ENCODE assay signal across 17 cellular contexts in genomic region chr11:117600976-117601708, GRCh38.
DNase-seq lines count a peak whose midpoint lies in the region; ATAC-seq, FAIRE-seq and TF ChIP-seq lines count a peak whose summit lies in the region.
"Had no signal": no experiment of that assay in that cellular context is flagged by ENCODE, and none has a peak within 500 bp of the region (broad histone marks: within the 10 kb centered on the region; RNA-seq: fewer than 3 reads in every experiment).

No MANE protein-coding gene starts in this region.

- H4K91ac ChIP-seq in H1 (replicated peaks; ENCODE audit: insufficient read length, low read length) = peak overlapping the region; percentile 8

- no peak overlapping the region; the same call in 1 of the 2 replicates for H2AFZ ChIP-seq in H1 (ENCODE audit: low read length)

- DNase-seq in NCI-H1105 (lab: John Stamatoyannopoulos, UW) (peak; percentile 22), NCI-H1105 treated with DMSO at 0.1 percent for 48 hours (lab: John Stamatoyannopoulos, UW) (no peak), NCI-H69 (lab: John Stamatoyannopoulos, UW) (peak; percentile 80), H1 (ENCODE audit: low read depth in 1 of 2, low spot score in 2 of 2) (no peak), sigmoid colon (peak; percentile 11), Peyer's patch (no peak), MV-4-11 (lab: John Stamatoyannopoulos, UW) (no peak)
- DNase-seq: EL, KBM-7, NCI-H1930, NCI-H226, SJCRH30 had no signal

- no peak for TF ChIP-seq POLR2A in H1 (IDR thresholded peaks at IDR 0.05; ENCODE audit: control extremely low read depth in 1 of 2, low read depth in 2 of 2, low read length in 2 of 2)
- no peak for TF ChIP-seq POLR2A in sigmoid colon (IDR thresholded peaks at IDR 0.05)
- TF ChIP-seq POLR2A in Peyer's patch (IDR thresholded peaks at IDR 0.05) = no peak
- no peak for TF ChIP-seq POLR2A in GM18505 (IDR thresholded peaks at IDR 0.05; ENCODE audit: borderline replicate concordance, extremely low read depth, insufficient read depth, insufficient read length)

- intact Hi-C loops in sigmoid colon (cut with DNase I) = no loop called here

- no peaks in the 10 kb centered on the region for H3K23me2 ChIP-seq in H1 (ENCODE audit: low read depth, low read length)

- 0 out of 2 replicates have a peak overlapping the region, but pooled peaks have one; percentile 64 for H2BK20ac ChIP-seq in H1 (ENCODE audit: low read length)

- no peak for TF ChIP-seq RAD21 in H1 (IDR thresholded peaks at IDR 0.05 in 1 of 2, conservative IDR thresholded peaks at IDR 0.05 in 1 of 2; ENCODE audit: low read depth in 2 of 2, low read length in 2 of 2)

- no peak overlapping the region for H3K14ac ChIP-seq in H1 (ENCODE audit: insufficient read length)

- H3K4ac ChIP-seq in H1 (replicated peaks; ENCODE audit: insufficient read length, low read depth, low read length) = no peak overlapping the region

- H2BK15ac ChIP-seq in H1 (ENCODE audit: low read length) = peak overlapping the region; percentile 9; the same call in 1 of the 2 replicates

- H3K56ac ChIP-seq in H1 (replicated peaks; ENCODE audit: insufficient read length, low read depth, low read length) = no peak overlapping the region

- no peaks in the 10 kb centered on the region for H3K9me3 ChIP-seq in H1 (ENCODE audit: insufficient read depth in 2 of 2, low read depth in 1 of 2, low read length in 1 of 2)
- H3K9me3 ChIP-seq in sigmoid colon = no peaks in the 10 kb centered on the region
- no peaks in the 10 kb centered on the region for H3K9me3 ChIP-seq in Peyer's patch
- H3K9me3 ChIP-seq: BLaER1, SJCRH30 had no signal

- H3K79me1 ChIP-seq in H1 (ENCODE audit: low read depth, low read length) = no peaks in the 10 kb centered on the region

- POLR2A ChIA-PET in H1 (lab: Charles Lee; ENCODE audit: partially characterized antibody) = no interaction called here

- H3K79me2 ChIP-seq in H1 (ENCODE audit: control insufficient read depth in 1 of 2, insufficient read depth in 2 of 2, low read length in 2 of 2) = no peaks in the 10 kb centered on the region

- H3K4me1 ChIP-seq in H1 (replicated peaks in 1 of 4; ENCODE audit: control insufficient read depth in 3 of 4, insufficient read depth in 4 of 4, low read length in 3 of 4) (peaks cover 3 to 14% (median 10%) of the 10 kb centered on the region in 4 experiments), sigmoid colon (no peaks in the 10 kb centered on the region), Peyer's patch (no peaks in the 10 kb centered on the region)
- H3K4me1 ChIP-seq: SJCRH30 had no signal

- CTCF ChIA-PET in H1 (lab: Charles Lee; ENCODE audit: partially characterized antibody) = interaction anchor here (0.9 to 3.2 kb wide), 12 partner anchors 11 to 216 kb away, joined by 3 to 15 read pairs (median 4); no protein-coding TSS in a partner anchor

- H3K27ac ChIP-seq in H1 (ENCODE audit: low read depth, low read length) = no peak overlapping the region
- no peak overlapping the region for H3K27ac ChIP-seq in sigmoid colon
- no peak overlapping the region for H3K27ac ChIP-seq in Peyer's patch
- H3K27ac ChIP-seq: 22Rv1, BLaER1, RWPE1, SJCRH30 had no signal

- no peak overlapping the region for H3K18ac ChIP-seq in H1 (ENCODE audit: extremely low read depth, low read length)

- no peak overlapping the region for H3K9ac ChIP-seq in H1 (replicated peaks in 1 of 4; ENCODE audit: extremely low read depth in 1 of 4, low read depth in 3 of 4, low read length in 3 of 4)
- H3K9ac ChIP-seq: BLaER1 had no signal

- no peak overlapping the region for H3K23ac ChIP-seq in H1 (ENCODE audit: insufficient read length)

- no peak for FAIRE-seq in H1 (lab: Jason Lieb, UNC)
- FAIRE-seq: H54 had no signal

- TF ChIP-seq EP300 in H1 (IDR thresholded peaks at IDR 0.05; ENCODE audit: borderline replicate concordance in 1 of 2, low read depth in 2 of 2, low read length in 2 of 2) (no peak), sigmoid colon (IDR thresholded peaks at IDR 0.05) (no peak)

- TF ChIP-seq CTCF in H1 (IDR thresholded peaks at IDR 0.05; ENCODE audit: control extremely low read depth in 1 of 3, insufficient read depth in 1 of 3, low read depth in 1 of 3, low read length in 3 of 3) = no peak
- TF ChIP-seq CTCF in sigmoid colon (IDR thresholded peaks at IDR 0.05) = no peak
- TF ChIP-seq CTCF in Peyer's patch (IDR thresholded peaks at IDR 0.05) = no peak

- 0 out of 2 replicates have a peak overlapping the region, but pooled peaks have one; percentile 42 for H4K8ac ChIP-seq in H1 (ENCODE audit: extremely low read depth, insufficient read depth, low read length)

- H2BK12ac ChIP-seq in H1 (ENCODE audit: low read depth, low read length) = peak overlapping the region; percentile 82; the same call in 1 of the 2 replicates

- no peak overlapping the region for H3K4me3 ChIP-seq in H1 (ENCODE audit: extremely low read depth in 1 of 4, insufficient read depth in 2 of 4, low read depth in 3 of 4, low read length in 4 of 4)
- H3K4me3 ChIP-seq in sigmoid colon = no peak overlapping the region
- no peak overlapping the region for H3K4me3 ChIP-seq in Peyer's patch
- H3K4me3 ChIP-seq: BLaER1, SJCRH30 had no signal

- no peak overlapping the region for H2BK120ac ChIP-seq in H1 (replicated peaks; ENCODE audit: low read depth, low read length)

- ATAC-seq in GM18505 (IDR thresholded peaks at IDR 0.05; ENCODE audit: unreplicated experiment) = no peak

- H3K27me3 ChIP-seq in H1 (replicated peaks in 1 of 4; ENCODE audit: control insufficient read depth in 3 of 4, extremely low read depth in 1 of 4, insufficient read depth in 3 of 4, low read length in 3 of 4) (peaks cover 0 to 2% (median 0%) of the 10 kb centered on the region in 4 experiments; a peak in 3 of 7 replicates), sigmoid colon (no peaks in the 10 kb centered on the region), Peyer's patch (no peaks in the 10 kb centered on the region)
- H3K27me3 ChIP-seq: BLaER1, SJCRH30 had no signal

- H2BK5ac ChIP-seq in H1 (ENCODE audit: low read depth, low read length) = peak overlapping the region; percentile 55; the same call in 1 of the 2 replicates

- no peak overlapping the region for H4K5ac ChIP-seq in H1 (ENCODE audit: insufficient read length, low read depth, low read length)

- H2AK5ac ChIP-seq in H1 (ENCODE audit: low read depth, low read length) = 0 out of 2 replicates have a peak overlapping the region, but pooled peaks have one; percentile 42

- WGBS in H1 (ENCODE audit: extremely low coverage in 1 of 2, insufficient coverage in 1 of 2, insufficient read length in 1 of 2, insufficient replicate concordance in 2 of 2, low coverage in 1 of 2, low lambda C conversion rate in 2 of 2, missing lambda C conversion rate in 1 of 2), 2 experiments = 82% methylated on average over 9 of the region's 10 CpGs; no CpG with 5 or more reads in 1 of the 2 experiments
- 79 to 86% methylated on average over 10 of the region's 10 CpGs for WGBS in sigmoid colon, 2 donors

- H4K20me1 ChIP-seq in H1 (replicated peaks in 1 of 2; ENCODE audit: control insufficient read depth in 1 of 2, insufficient read depth in 2 of 2, low read length in 2 of 2) = no peaks in the 10 kb centered on the region
- H4K20me1 ChIP-seq: BLaER1 had no signal

- no peaks in the 10 kb centered on the region for H3K36me3 ChIP-seq in H1 (ENCODE audit: control insufficient read depth in 2 of 4, insufficient read depth in 4 of 4, low read length in 3 of 4)
- no peaks in the 10 kb centered on the region for H3K36me3 ChIP-seq in sigmoid colon
- H3K36me3 ChIP-seq in Peyer's patch = no peaks in the 10 kb centered on the region
- H3K36me3 ChIP-seq: BLaER1, SJCRH30 had no signal

- peak overlapping the region in 1 of 2 experiments; percentile 5; a peak in 1 of 4 replicates for H3K4me2 ChIP-seq in H1 (ENCODE audit: insufficient read depth in 1 of 2, low read depth in 2 of 2, low read length in 2 of 2)
- H3K4me2 ChIP-seq: BLaER1 had no signal

TF ChIP-seq in H1, 55 proteins besides CTCF, POLR2A, EP300 and RAD21:
- TF ChIP-seq KDM5A (IDR thresholded peaks at IDR 0.05; ENCODE audit: low read length) (no peak), CBX5 (IDR thresholded peaks at IDR 0.05; ENCODE audit: low read depth, low read length) (no peak), FOSL1 (IDR thresholded peaks at IDR 0.05; ENCODE audit: insufficient read depth, low read depth, low read length) (no peak), E2F6 (IDR thresholded peaks at IDR 0.05) (no peak), SIRT6 (IDR thresholded peaks at IDR 0.05; ENCODE audit: low read length) (no peak), SP1 (IDR thresholded peaks at IDR 0.05; ENCODE audit: low read depth, low read length) (peak; percentile 50; the same call in 1 of the 2 replicates), MAFK (IDR thresholded peaks at IDR 0.05; ENCODE audit: low read depth, low read length) (peak; percentile 32; the same call in 1 of the 2 replicates)

Comparison
In these comparisons a context has a peak if more than half of its experiments do, and no peak if none do; other contexts are left out.
1. DNase-seq: peak in NCI-H1105 (single experiment), NCI-H69 (single experiment) and sigmoid colon (single experiment); none in NCI-H1105 treated with DMSO at 0.1 percent for 48 hours (single experiment), H1 (0 of 2), Peyer's patch (0 of 3) and MV-4-11 (single experiment).